8 cellular contexts compared by ENCODE assay signal in genomic region chr17:6910987-6911603, GRCh38.
DNase-seq lines count a peak whose midpoint lies in the region; ATAC-seq and TF ChIP-seq lines count a peak whose summit lies in the region.

No MANE protein-coding gene starts in this region.

- CTCF ChIA-PET in CD4-positive, alpha-beta memory T cell (lab: Charles Lee; ENCODE audit: partially characterized antibody) = interaction anchor here (0.6 to 5.2 kb wide), 34 partner anchors 9 to 1603 kb away, joined by 3 to 103 read pairs (median 4); partner anchors contain the start of genes BCL6B and RNASEK
- CTCF ChIA-PET in IMR-90 (lab: Yijun Ruan, JAX) = interaction anchor here (0.5 to 1.9 kb wide), 11 partner anchors 11 to 313 kb away, joined by 3 to 18 read pairs (median 4); partner anchors contain the start of gene SLC13A5

- no peak overlapping the region for H4K91ac ChIP-seq in IMR-90 (ENCODE audit: insufficient read depth, low read depth, low read length)

- H3K36me3 ChIP-seq in CD4-positive, alpha-beta memory T cell (ENCODE audit: insufficient read depth, low read length) = no peaks in the 10 kb centered on the region
- no peaks in the 10 kb centered on the region for H3K36me3 ChIP-seq in IMR-90 (ENCODE audit: control insufficient read depth, insufficient read depth, low read length)
- no peaks in the 10 kb centered on the region for H3K36me3 ChIP-seq in gastroesophageal sphincter
- no peaks in the 10 kb centered on the region for H3K36me3 ChIP-seq in suprapubic skin

- no peak overlapping the region for H3K27ac ChIP-seq in CD4-positive, alpha-beta memory T cell (ENCODE audit: low read depth, low read length)
- no peak overlapping the region for H3K27ac ChIP-seq in IMR-90 (ENCODE audit: insufficient read depth, low read length)
- H3K27ac ChIP-seq in gastroesophageal sphincter = no peak overlapping the region
- no peak overlapping the region for H3K27ac ChIP-seq in suprapubic skin

- no peak overlapping the region for H2BK15ac ChIP-seq in IMR-90 (ENCODE audit: low read depth, low read length)

- no peak overlapping the region for H3K4ac ChIP-seq in IMR-90 (ENCODE audit: low read depth, low read length)

- in situ Hi-C loops in IMR-90 (cut with MboI; ENCODE audit: low sequenced_read_pairs) = loop anchor here (5.0 to 25.0 kb wide), 2 partner anchors 96 to 226 kb away; no protein-coding TSS in a partner anchor

- dilution Hi-C loops in IMR-90 (cut with HindIII; ENCODE audit: low sequenced_read_pairs, unreplicated experiment) = no loop called here

- H3K23ac ChIP-seq in IMR-90 (ENCODE audit: low read depth, low read length) = no peak overlapping the region

- TF ChIP-seq POLR2A in IMR-90 (IDR thresholded peaks at IDR 0.05; ENCODE audit: low read depth, low read length) (no peak), gastroesophageal sphincter (IDR thresholded peaks at IDR 0.05) (no peak), suprapubic skin (IDR thresholded peaks at IDR 0.05) (no peak)

- H3K9me1 ChIP-seq in IMR-90 (ENCODE audit: insufficient read depth, low read length) = no peaks in the 10 kb centered on the region

- no TSS peak for BruUV-seq in IMR-90 (replicated peaks; lab: Mats Ljungman, UMichigan)

- H3K36me3 Mint-ChIP-seq in CD4-positive, alpha-beta memory T cell = no peaks in the 10 kb centered on the region

- no peak overlapping the region for H4K8ac ChIP-seq in IMR-90 (ENCODE audit: low read depth in 2 of 2, low read length in 2 of 2)

- H3K4me3 Mint-ChIP-seq in CD4-positive, alpha-beta memory T cell = no peak overlapping the region

- no peak overlapping the region for H3K18ac ChIP-seq in IMR-90 (ENCODE audit: low read depth, low read length)

- no peak overlapping the region for H3K14ac ChIP-seq in IMR-90 (replicated peaks; ENCODE audit: low read depth, low read length)

- intact Hi-C loops in CD4-positive, alpha-beta memory T cell (cut with micrococcal nuclease) = loop anchor here (1.0 kb wide), 2 partner anchors 111 to 225 kb away; no protein-coding TSS in a partner anchor
- intact Hi-C loops in IMR-90 (cut with micrococcal nuclease) = loop anchor here (1.0 kb wide), 1 partner anchor 245 kb away; no protein-coding TSS in a partner anchor

- TF ChIP-seq RAD21 in IMR-90 (IDR thresholded peaks at IDR 0.05; ENCODE audit: low read length) = peak; percentile 43

- H2AK5ac ChIP-seq in IMR-90 (ENCODE audit: low read depth, low read length) = no peak overlapping the region

- POLR2A ChIA-PET in CD4-positive, alpha-beta memory T cell (lab: Charles Lee; ENCODE audit: partially characterized antibody) = interaction anchor here (0.8 to 1.0 kb wide), 2 partner anchors 93 to 110 kb away, joined by 3 to 4 read pairs; no protein-coding TSS in a partner anchor
- POLR2A ChIA-PET in IMR-90 (lab: Charles Lee; ENCODE audit: unreplicated experiment) = no interaction called here

- H3K27me3 Mint-ChIP-seq in CD4-positive, alpha-beta memory T cell = peaks cover 9 to 18% of the 10 kb centered on the region in 2 donors

- peaks cover 7% of the 10 kb centered on the region for H3K4me1 ChIP-seq in CD4-positive, alpha-beta memory T cell (ENCODE audit: insufficient read depth, low read length)
- H3K4me1 ChIP-seq in IMR-90 (ENCODE audit: control insufficient read depth, insufficient read depth, low read length) (no peaks in the 10 kb centered on the region), gastroesophageal sphincter (peaks cover 0 to 10% (median 3%) of the 10 kb centered on the region in 3 donors), suprapubic skin (peaks cover 12% of the 10 kb centered on the region)

- no peak overlapping the region for H2AK9ac ChIP-seq in IMR-90 (replicated peaks; ENCODE audit: low read depth, low read length, poor library complexity)

- H2BK120ac ChIP-seq in IMR-90 (ENCODE audit: low read depth, low read length) = no peak overlapping the region

- H3K9me3 ChIP-seq in CD4-positive, alpha-beta memory T cell (ENCODE audit: control insufficient read depth in 1 of 2, low read length in 2 of 2) = no peaks in the 10 kb centered on the region
- H3K9me3 ChIP-seq in IMR-90 (ENCODE audit: control insufficient read depth, insufficient read depth, low read length) (no peaks in the 10 kb centered on the region), gastroesophageal sphincter (no peaks in the 10 kb centered on the region), suprapubic skin (no peaks in the 10 kb centered on the region)

- H4K5ac ChIP-seq in IMR-90 (ENCODE audit: low read depth, low read length) = no peak overlapping the region

- H3K79me1 ChIP-seq in IMR-90 (ENCODE audit: low read depth in 1 of 2, low read length in 2 of 2) = no peaks in the 10 kb centered on the region

- peak; percentile 67 for TF ChIP-seq CTCF in IMR-90 (conservative IDR thresholded peaks at IDR 0.05; ENCODE audit: low read depth, low read length)
- peak; percentile 25 to 56 (median 52) for TF ChIP-seq CTCF in gastroesophageal sphincter (IDR thresholded peaks at IDR 0.05)
- peak; percentile 7 to 53 for TF ChIP-seq CTCF in suprapubic skin (IDR thresholded peaks at IDR 0.05)

- no peak overlapping the region for H3K4me2 ChIP-seq in IMR-90 (ENCODE audit: low read depth, low read length)

- H3K9me3 Mint-ChIP-seq in CD4-positive, alpha-beta memory T cell = peaks cover 0 to 2% (median 0%) of the 10 kb centered on the region in 8 donors

- H3K56ac ChIP-seq in IMR-90 (ENCODE audit: extremely low read depth, insufficient read depth, low read length) = no peak overlapping the region

- H3K4me1 Mint-ChIP-seq in CD4-positive, alpha-beta memory T cell = peaks cover 8 to 24% (median 17%) of the 10 kb centered on the region in 4 donors

- H3K4me3 ChIP-seq in CD4-positive, alpha-beta memory T cell (ENCODE audit: low read length in 2 of 2) = no peak overlapping the region
- H3K4me3 ChIP-seq in IMR-90 (ENCODE audit: insufficient read depth, low read depth, low read length) (no peak overlapping the region), gastroesophageal sphincter (no peak overlapping the region), suprapubic skin (no peak overlapping the region)

- no peak overlapping the region for H2AFZ ChIP-seq in IMR-90 (replicated peaks; ENCODE audit: low read length, poor library complexity)

- H3K27me3 ChIP-seq in CD4-positive, alpha-beta memory T cell (ENCODE audit: insufficient read depth, low read length) = no peaks in the 10 kb centered on the region
- H3K27me3 ChIP-seq in IMR-90 (ENCODE audit: control insufficient read depth, insufficient read depth, low read length) (peaks cover 20% of the 10 kb centered on the region), gastroesophageal sphincter (peaks cover 38% of the 10 kb centered on the region), suprapubic skin (no peaks in the 10 kb centered on the region)

- H3K27ac Mint-ChIP-seq in CD4-positive, alpha-beta memory T cell = no peak overlapping the region

- DNase-seq in CD4-positive, alpha-beta memory T cell = peak in 4 of 5 donors; percentile 37 to 49 (median 44)
- DNase-seq in IMR-90 (peak; percentile 57), SKM-1 (lab: John Stamatoyannopoulos, UW; ENCODE audit: unreplicated experiment) (peak; percentile 28), suprapubic skin (ENCODE audit: low spot score in 2 of 2) (no peak), mesenteric fat pad (ENCODE audit: low spot score) (no peak), D341Med (ENCODE audit: low spot score) (no peak)
- DNase-seq in stimulated activated CD4-positive, alpha-beta T cell treated with anti-CD3 and anti-CD28 coated beads, Interleukin-2, amount 100 ng/mL, for 48 hours = no peak

- peaks cover 4% of the 10 kb centered on the region; the same call in 1 of the 2 replicates for H4K20me1 ChIP-seq in IMR-90 (ENCODE audit: insufficient read depth, low read length)

- no peak overlapping the region for H2BK20ac ChIP-seq in IMR-90 (ENCODE audit: low read depth, low read length)

- WGBS in IMR-90 (ENCODE audit: extremely low coverage in 2 of 2, insufficient read length in 1 of 2), 2 experiments = no CpG with 5 or more reads among the region's 2 CpGs
- WGBS in gastroesophageal sphincter (ENCODE audit: low coverage in 1 of 2), 2 donors = 0% methylated on average over 2 of the region's 2 CpGs
- WGBS in suprapubic skin = 0% methylated on average over 2 of the region's 2 CpGs

- H3K9ac ChIP-seq in IMR-90 (ENCODE audit: low read depth, low read length) = no peak overlapping the region

- TF ChIP-seq EP300 in gastroesophageal sphincter (IDR thresholded peaks at IDR 0.05) (no peak), suprapubic skin (IDR thresholded peaks at IDR 0.05) (no peak)

- ATAC-seq in IMR-90 (ENCODE audit: low read depth) (peak; percentile 50; the same call in 1 of the 2 replicates), gastroesophageal sphincter (no peak)

- no peak overlapping the region for H2BK5ac ChIP-seq in IMR-90 (ENCODE audit: low read depth, low read length, poor library complexity, severe bottlenecking)

TF ChIP-seq in IMR-90, 13 proteins besides CTCF, POLR2A, EP300 and RAD21:
- no peak for TF ChIP-seq NFE2L2 (IDR thresholded peaks at IDR 0.05; ENCODE audit: low read depth, low read length)
- TF ChIP-seq SMC3 (IDR thresholded peaks at IDR 0.05; ENCODE audit: low read depth, low read length) = peak; percentile 43
TF ChIP-seq in IMR-90: peak in this region for 1.

Comparison
In these comparisons a context has a peak if more than half of its experiments do, and no peak if none do; other contexts are left out.
1. DNase-seq: peak in CD4-positive, alpha-beta memory T cell (4 of 5), IMR-90 (single experiment) and SKM-1 (single experiment); none in suprapubic skin (0 of 2), mesenteric fat pad (single experiment), D341Med (single experiment) and stimulated activated CD4-positive, alpha-beta T cell treated with anti-CD3 and anti-CD28 coated beads, Interleukin-2, amount 100 ng/mL, for 48 hours (0 of 2).
2. Peak in every context shown above with its lines, with median percentiles within 50 percentile points of each other: CTCF ChIP-seq.